In the genomic region with DNA sequence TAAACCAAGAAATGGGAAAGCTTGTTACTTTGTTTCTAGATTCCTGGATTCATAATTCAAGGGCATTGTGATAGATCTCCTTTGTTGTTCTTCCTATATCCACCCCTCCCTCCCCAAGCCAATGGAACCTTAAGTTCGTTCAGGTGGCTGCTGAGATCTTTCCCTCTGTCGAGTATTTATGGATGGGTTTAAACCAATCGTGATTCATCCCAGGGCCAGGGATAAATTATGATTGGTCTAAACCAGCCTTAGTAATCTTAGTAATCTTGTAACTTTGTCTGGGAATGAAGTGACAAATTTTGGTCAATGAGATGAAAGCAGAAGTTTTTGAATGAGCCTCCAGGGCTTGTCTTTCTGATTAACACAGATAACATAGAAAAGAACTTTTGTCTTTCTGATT, we compare ENCODE assay signal across 1 cellular context.
TF ChIP-seq lines count a peak whose summit lies in the region.

No MANE protein-coding gene starts in this region.

TF ChIP-seq in IMR-90, 13 proteins besides CTCF, POLR2A, EP300 and RAD21:
- TF ChIP-seq, protein P1, sequence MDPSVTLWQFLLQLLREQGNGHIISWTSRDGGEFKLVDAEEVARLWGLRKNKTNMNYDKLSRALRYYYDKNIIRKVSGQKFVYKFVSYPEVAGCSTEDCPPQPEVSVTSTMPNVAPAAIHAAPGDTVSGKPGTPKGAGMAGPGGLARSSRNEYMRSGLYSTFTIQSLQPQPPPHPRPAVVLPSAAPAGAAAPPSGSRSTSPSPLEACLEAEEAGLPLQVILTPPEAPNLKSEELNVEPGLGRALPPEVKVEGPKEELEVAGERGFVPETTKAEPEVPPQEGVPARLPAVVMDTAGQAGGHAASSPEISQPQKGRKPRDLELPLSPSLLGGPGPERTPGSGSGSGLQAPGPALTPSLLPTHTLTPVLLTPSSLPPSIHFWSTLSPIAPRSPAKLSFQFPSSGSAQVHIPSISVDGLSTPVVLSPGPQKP (IDR thresholded peaks at IDR 0.05; ENCODE audit: borderline replicate concordance, low read depth, low read length): no peak
